In the genomic region with DNA sequence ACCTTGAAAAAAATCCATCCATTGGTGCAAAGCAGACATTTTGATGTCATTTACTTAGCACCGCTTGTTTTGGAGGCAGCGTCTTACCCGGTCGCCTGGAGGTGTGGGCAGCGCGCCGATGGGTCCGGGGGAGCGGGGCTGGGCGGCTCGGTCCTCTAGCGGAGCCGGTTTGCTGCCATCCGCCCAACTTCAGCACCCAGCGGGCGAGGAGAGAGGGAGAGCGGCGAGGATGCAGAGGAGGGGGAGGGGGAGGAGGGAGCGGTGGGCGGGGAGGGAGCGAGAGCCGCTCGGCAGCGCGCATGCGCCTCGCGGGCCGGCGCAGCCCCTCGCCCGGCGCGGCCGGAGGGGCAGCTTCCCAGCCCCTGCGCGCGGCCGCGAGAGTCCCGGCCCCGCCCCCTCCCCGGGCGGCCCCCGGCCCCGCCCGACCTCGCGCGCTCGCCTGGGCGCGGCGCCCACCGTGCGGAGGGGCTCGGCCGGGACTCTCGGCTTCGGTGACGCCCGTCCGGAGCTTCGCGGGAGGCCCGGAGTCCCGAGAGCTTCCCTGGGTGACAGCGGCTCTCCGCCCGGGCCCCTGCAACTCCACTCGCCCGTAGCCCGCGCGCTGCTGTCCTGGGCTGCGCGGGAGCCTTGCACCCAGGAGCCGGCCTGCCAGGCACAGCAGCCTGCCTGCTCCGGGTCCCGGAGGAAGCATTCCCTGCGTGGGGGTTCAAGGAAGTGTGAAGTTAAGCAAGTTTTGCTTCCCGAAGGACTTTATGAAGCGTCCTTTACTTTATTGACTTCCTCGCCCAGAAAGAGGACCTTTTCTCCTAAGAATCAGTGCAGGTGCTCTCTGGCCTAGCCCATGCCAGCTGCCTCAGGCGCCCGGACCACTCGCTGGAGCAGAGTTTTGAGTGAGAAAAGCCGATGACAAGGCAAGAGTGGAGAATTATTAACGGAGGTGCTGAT, we compare ENCODE assay signal across 8 cellular contexts. TPM values are rescaled to one million over a fixed set of nuclear protein-coding genes. Genes with fewer than 3 reads are reported as not detected.
A peak's percentile ranks its signal among the peaks of the same experiment; 100 is the strongest.
DNase-seq lines count a peak whose midpoint lies in the region; ATAC-seq and TF ChIP-seq lines count a peak whose summit lies in the region.

A gene with protein sequence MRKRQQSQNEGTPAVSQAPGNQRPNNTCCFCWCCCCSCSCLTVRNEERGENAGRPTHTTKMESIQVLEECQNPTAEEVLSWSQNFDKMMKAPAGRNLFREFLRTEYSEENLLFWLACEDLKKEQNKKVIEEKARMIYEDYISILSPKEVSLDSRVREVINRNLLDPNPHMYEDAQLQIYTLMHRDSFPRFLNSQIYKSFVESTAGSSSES (minus strand): TSS at position 246 of the 945 bp plus-strand sequence. CDS start 87,264 bp downstream, outside the sequence.

- peaks cover 13% of the 10 kb centered on the region for H3K27me3 Mint-ChIP-seq in HFFc6 (ENCODE audit: insufficient read depth)
- H3K27me3 Mint-ChIP-seq in activated CD8-positive, alpha-beta T cell treated with anti-CD3 and anti-CD28 coated beads, Interleukin-2, amount 10 ng/mL, durations not matched to agents 7 days and 5 days (ENCODE audit: low read depth) = peaks cover 41% of the 10 kb centered on the region

- peak within 1 kb of the TSS; percentile 86 for H3K4me3 Mint-ChIP-seq in HFFc6
- H3K4me3 Mint-ChIP-seq in activated CD8-positive, alpha-beta T cell treated with anti-CD3 and anti-CD28 coated beads, Interleukin-2, amount 10 ng/mL, durations not matched to agents 7 days and 5 days = peak within 1 kb of the TSS; percentile 63

- H3K36me3 Mint-ChIP-seq in HFFc6 (ENCODE audit: low read depth) = 0 out of 2 replicates have a peak, but pooled peaks cover 6% of the 10 kb centered on the region
- H3K36me3 Mint-ChIP-seq in activated CD8-positive, alpha-beta T cell treated with anti-CD3 and anti-CD28 coated beads, Interleukin-2, amount 10 ng/mL, durations not matched to agents 7 days and 5 days (ENCODE audit: low read depth) = peaks cover 3% of the 10 kb centered on the region

- H3K4me3 ChIP-seq in mucosa of descending colon = peak within 1 kb of the TSS; percentile 1

- peak; percentile 57 for ATAC-seq in activated CD8-positive, alpha-beta T cell treated with anti-CD3 and anti-CD28 coated beads, Interleukin-2, amount 10 ng/mL, durations not matched to agents 7 days and 5 days
- peak; percentile 60 for ATAC-seq in esophagus mucosa
- ATAC-seq in mucosa of descending colon = peak; percentile 68

- intact Hi-C loops in mucosa of descending colon (cut with DNase I, micrococcal nuclease) = no loop called here

- TF ChIP-seq CTCF in HFFc6 (IDR thresholded peaks at IDR 0.05) (no peak), mucosa of descending colon (IDR thresholded peaks at IDR 0.05) (no peak)

- no peak within 1 kb of the TSS; the same call in 1 of the 2 replicates for H3K27ac Mint-ChIP-seq in HFFc6
- no peak within 1 kb of the TSS for H3K27ac Mint-ChIP-seq in activated CD8-positive, alpha-beta T cell treated with anti-CD3 and anti-CD28 coated beads, Interleukin-2, amount 10 ng/mL, durations not matched to agents 7 days and 5 days

- DNase-seq in DMS53 (lab: John Stamatoyannopoulos, UW) (peak; percentile 83), DMS53 treated with DMSO at 0.1 percent for 48 hours (lab: John Stamatoyannopoulos, UW; ENCODE audit: unreplicated experiment) (no peak), HFFc6 (peak; percentile 21), NCI-H1694 treated with DMSO at 0.1 percent for 48 hours (lab: John Stamatoyannopoulos, UW) (peak; percentile 45), mucosa of descending colon (peak in 2 of 3 donors; percentile 44 to 54)
- DNase-seq in activated CD8-positive, alpha-beta T cell treated with anti-CD3 and anti-CD28 coated beads, Interleukin-2, amount 10 ng/mL, durations not matched to agents 7 days and 5 days = peak; percentile 37

- no peaks in the 10 kb centered on the region; the same call in 1 of the 2 replicates for H3K9me3 Mint-ChIP-seq in HFFc6
- H3K9me3 Mint-ChIP-seq in activated CD8-positive, alpha-beta T cell treated with anti-CD3 and anti-CD28 coated beads, Interleukin-2, amount 10 ng/mL, durations not matched to agents 7 days and 5 days (ENCODE audit: insufficient read depth) = no peaks in the 10 kb centered on the region

- H3K36me3 ChIP-seq in mucosa of descending colon (ENCODE audit: low read depth) = no peaks in the 10 kb centered on the region

- H3K4me1 ChIP-seq in mucosa of descending colon (ENCODE audit: low read depth) = peaks cover 12% of the 10 kb centered on the region

- no peak within 1 kb of the TSS for H3K27ac ChIP-seq in temporal lobe (ENCODE audit: low read depth, low read length)

- POLR2A ChIA-PET in activated CD8-positive, alpha-beta T cell treated with anti-CD3 and anti-CD28 coated beads, Interleukin-2, amount 10 ng/mL, durations not matched to agents 7 days and 5 days (lab: Charles Lee) = no interaction called here

- no peaks in the 10 kb centered on the region for H3K9me3 ChIP-seq in mucosa of descending colon

- CTCF ChIA-PET in activated CD8-positive, alpha-beta T cell treated with anti-CD3 and anti-CD28 coated beads, Interleukin-2, amount 10 ng/mL, durations not matched to agents 7 days and 5 days (lab: Charles Lee) = no interaction called here

- H3K4me1 Mint-ChIP-seq in HFFc6 (ENCODE audit: low read depth) = peaks cover 19% of the 10 kb centered on the region
- H3K4me1 Mint-ChIP-seq in activated CD8-positive, alpha-beta T cell treated with anti-CD3 and anti-CD28 coated beads, Interleukin-2, amount 10 ng/mL, durations not matched to agents 7 days and 5 days (ENCODE audit: low read depth) = peaks cover 12% of the 10 kb centered on the region

RNA-seq across cellular contexts. Expression of the gene that starts here (rescaled TPM):
- under 1 TPM in 5 of 6 experiments, not detected in 1; 0.02 to 0.24 (median 0.09) TPM for total RNA-seq in HFFc6 (2021; fragmentation: NEBNext Ultra II Directional; extraction: Animal tissue kit (Norgen Biotek cat#: 25700))
- not detected for total RNA-seq in activated CD8-positive, alpha-beta T cell treated with anti-CD3 and anti-CD28 coated beads, Interleukin-2, amount 10 ng/mL, durations not matched to agents 7 days and 5 days
- total RNA-seq in esophagus mucosa (1.6 TPM), mucosa of descending colon (under 1 TPM; 0.28 to 0.43 (median 0.43) TPM), temporal lobe (81.4 TPM)

Comparison
In these comparisons a context has a peak if more than half of its experiments do, and no peak if none do; other contexts are left out.
1. RNA of the gene that starts here (total RNA-seq): 81.4 TPM in temporal lobe (single experiment); 1.6 TPM in esophagus mucosa (single experiment), 0.28 to 0.43 TPM in mucosa of descending colon, 0.02 to 0.24 TPM in HFFc6 and not detected in activated CD8-positive, alpha-beta T cell treated with anti-CD3 and anti-CD28 coated beads, Interleukin-2, amount 10 ng/mL, durations not matched to agents 7 days and 5 days; every median in the first group is over 10 times any median in the second.
2. Peak in DNase-seq in HFFc6; RNA of the gene not detected or under 1 TPM.
3. Peak in DNase-seq and ATAC-seq in activated CD8-positive, alpha-beta T cell treated with anti-CD3 and anti-CD28 coated beads, Interleukin-2, amount 10 ng/mL, durations not matched to agents 7 days and 5 days; RNA of the gene not detected or under 1 TPM.
4. Peak in DNase-seq, ATAC-seq and H3K4me3 ChIP-seq in mucosa of descending colon; RNA of the gene not detected or under 1 TPM.
5. Peak in every context shown above with its lines, with median percentiles within 50 percentile points of each other: ATAC-seq.